In the genomic region with DNA sequence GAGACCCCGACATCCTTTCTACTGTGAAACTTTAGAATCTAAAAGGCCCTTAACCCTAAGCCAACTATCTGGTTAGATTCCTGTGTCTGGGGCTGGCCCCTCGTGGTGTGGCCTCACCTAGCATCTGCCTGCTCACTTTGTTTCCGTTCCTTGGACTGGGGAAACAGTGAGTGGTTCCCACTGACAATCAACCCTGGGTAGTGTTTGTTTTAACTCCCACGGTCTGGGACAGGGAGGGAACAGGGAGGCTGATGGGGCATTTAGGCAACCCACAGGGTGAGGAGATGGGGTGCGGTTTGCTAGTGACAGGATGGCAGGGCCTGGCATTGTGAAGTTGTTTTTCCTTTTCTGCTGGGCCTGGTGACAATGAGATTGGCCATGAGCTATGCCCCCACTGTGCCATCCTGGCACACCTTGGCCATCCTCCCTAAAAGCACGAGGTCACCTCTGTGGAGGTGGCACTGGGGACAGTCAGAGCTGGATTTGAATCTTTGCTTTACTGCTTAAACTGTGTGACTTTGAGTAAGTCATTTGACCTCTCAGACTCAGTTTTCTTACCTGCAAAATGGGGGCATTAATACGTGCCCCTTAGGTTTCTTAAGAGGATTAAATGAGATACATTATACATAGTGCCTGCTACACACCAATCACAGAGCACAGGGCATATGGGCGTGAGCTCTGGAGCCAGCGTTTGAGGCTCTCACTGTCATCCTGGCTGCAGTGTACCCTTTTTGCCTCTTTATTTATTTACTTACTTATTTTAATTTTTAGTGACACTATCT, we compare ENCODE assay signal across 1 cellular context.
TF ChIP-seq lines count a peak whose summit lies in the region.

No MANE protein-coding gene starts in this region.

TF ChIP-seq in IMR-90, 13 proteins besides CTCF, POLR2A, EP300 and RAD21:
- TF ChIP-seq CHD1 (IDR thresholded peaks at IDR 0.05; ENCODE audit: low read depth, low read length) (no peak), MXI1 (IDR thresholded peaks at IDR 0.05; ENCODE audit: borderline replicate concordance, low read depth, low read length) (no peak), RFX5 (IDR thresholded peaks at IDR 0.05; ENCODE audit: low read depth, low read length) (no peak), SMC3 (IDR thresholded peaks at IDR 0.05; ENCODE audit: low read depth, low read length) (no peak), FOS (IDR thresholded peaks at IDR 0.05; ENCODE audit: low read depth, low read length) (no peak), NFE2L2 (IDR thresholded peaks at IDR 0.05; ENCODE audit: low read depth, low read length) (no peak), MAZ (IDR thresholded peaks at IDR 0.05; ENCODE audit: borderline replicate concordance, low read depth, low read length) (no peak), MAFK (IDR thresholded peaks at IDR 0.05; ENCODE audit: low read depth, low read length) (no peak), CEBPB (IDR thresholded peaks at IDR 0.05; ENCODE audit: low read depth, low read length) (no peak), RCOR1 (IDR thresholded peaks at IDR 0.05; ENCODE audit: insufficient replicate concordance, low read length) (no peak), BHLHE40 (IDR thresholded peaks at IDR 0.05; ENCODE audit: low read depth, low read length) (no peak), ELK1 (IDR thresholded peaks at IDR 0.05; ENCODE audit: borderline replicate concordance, low read depth, low read length) (no peak)
- TF ChIP-seq, protein P1, sequence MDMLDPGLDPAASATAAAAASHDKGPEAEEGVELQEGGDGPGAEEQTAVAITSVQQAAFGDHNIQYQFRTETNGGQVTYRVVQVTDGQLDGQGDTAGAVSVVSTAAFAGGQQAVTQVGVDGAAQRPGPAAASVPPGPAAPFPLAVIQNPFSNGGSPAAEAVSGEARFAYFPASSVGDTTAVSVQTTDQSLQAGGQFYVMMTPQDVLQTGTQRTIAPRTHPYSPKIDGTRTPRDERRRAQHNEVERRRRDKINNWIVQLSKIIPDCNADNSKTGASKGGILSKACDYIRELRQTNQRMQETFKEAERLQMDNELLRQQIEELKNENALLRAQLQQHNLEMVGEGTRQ (IDR thresholded peaks at IDR 0.05; ENCODE audit: low read depth, low read length) = no peak
